Comparison of ENCODE assay signal across 11 cellular contexts in the genomic region with DNA sequence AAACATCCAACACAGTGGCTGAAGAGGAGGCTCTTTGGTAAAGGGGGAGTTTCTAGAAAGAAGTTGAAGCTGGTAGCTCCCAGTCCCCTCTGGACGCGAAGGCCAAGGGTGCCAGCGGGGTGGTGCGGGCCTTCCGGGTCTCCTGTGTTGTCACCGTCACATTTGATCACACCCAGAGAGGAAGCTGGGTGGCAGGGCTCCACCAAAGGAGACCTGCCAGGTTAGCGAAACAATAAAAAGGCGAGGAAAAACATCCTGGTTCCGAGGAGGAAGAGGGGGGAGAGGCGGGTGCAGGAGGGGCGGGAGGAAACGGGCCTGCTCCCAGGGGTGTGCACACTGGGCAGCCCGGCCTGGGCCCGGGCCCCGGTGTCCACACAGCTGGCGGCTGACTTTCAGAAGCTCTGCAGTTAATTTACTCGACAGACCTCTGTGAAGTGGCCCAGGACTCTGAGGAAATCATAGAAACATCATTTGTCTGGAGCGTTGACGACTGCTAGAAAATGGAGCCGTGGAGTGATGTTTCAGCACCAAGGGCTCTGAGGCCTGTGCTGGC. TPM values are rescaled to one million over a fixed set of nuclear protein-coding genes. Genes with fewer than 3 reads are reported as not detected.
A peak's percentile ranks its signal among the peaks of the same experiment; 100 is the strongest.
DNase-seq lines count a peak whose midpoint lies in the region; ATAC-seq and TF ChIP-seq lines count a peak whose summit lies in the region.
"Had no signal": no experiment of that assay in that cellular context is flagged by ENCODE, and none has a peak within 500 bp of the region (broad histone marks: within the 10 kb centered on the region; RNA-seq: fewer than 3 reads in every experiment).

No MANE protein-coding gene starts in this region.

- CTCF ChIA-PET in AG04450 (lab: Charles Lee) = no interaction called here

- in situ Hi-C loops in G401 (cut with HindIII; ENCODE audit: low sequenced_read_pairs) = no loop called here

- H3K27me3 ChIP-seq in AG04450 (ENCODE audit: control insufficient read depth, insufficient read depth, low read length) (no peaks in the 10 kb centered on the region), layer of hippocampus (ENCODE audit: control insufficient read depth, insufficient read depth, low read length) (no peaks in the 10 kb centered on the region), rectal smooth muscle tissue (ENCODE audit: control insufficient read depth, insufficient read depth, low read length) (no peaks in the 10 kb centered on the region)

- H3K27ac ChIP-seq in AG04450 (ENCODE audit: low read depth, low read length) = peak overlapping the region; percentile 52
- peak overlapping the region; percentile 33 for H3K27ac ChIP-seq in cingulate gyrus (ENCODE audit: low read depth, low read length)
- H3K27ac ChIP-seq in layer of hippocampus (ENCODE audit: low read depth, low read length) = peak overlapping the region; percentile 62
- peak overlapping the region; percentile 79 for H3K27ac ChIP-seq in rectal smooth muscle tissue (ENCODE audit: low read depth, low read length)

- no peak for TF ChIP-seq CTCF in AG04450 (IDR thresholded peaks at IDR 0.05; ENCODE audit: low read depth, low read length)

- POLR2A ChIA-PET in AG04450 (lab: Yijun Ruan, JAX) = interaction anchor here (1.0 kb wide), 1 partner anchor 9 kb away, joined by 3 read pairs; no protein-coding TSS in a partner anchor

- no peaks in the 10 kb centered on the region for H3K9me3 ChIP-seq in AG04450 (ENCODE audit: control insufficient read depth, insufficient read depth, low read length)

- H3K36me3 ChIP-seq in rectal smooth muscle tissue (ENCODE audit: control insufficient read depth, insufficient read depth, low read length) = peaks cover 3% of the 10 kb centered on the region

- ATAC-seq in HG03469 (IDR thresholded peaks at IDR 0.05; ENCODE audit: unreplicated experiment) (no peak), left lobe of liver (no peak)

- DNase-seq in AG04450 (ENCODE audit: low read depth, low spot score) (no peak), NCI-H82 treated with DMSO at 0.1 percent for 48 hours (lab: John Stamatoyannopoulos, UW; ENCODE audit: unreplicated experiment) (no peak), left lobe of liver (ENCODE audit: low spot score) (no peak), G401 (ENCODE audit: low spot score) (no peak)
- DNase-seq: ACHN, NCI-H1694, T-helper 2 cell had no signal

- H3K4me3 ChIP-seq in AG04450 (ENCODE audit: low read depth, low read length) (no peak overlapping the region), rectal smooth muscle tissue (ENCODE audit: low read length) (no peak overlapping the region)

- no peak overlapping the region for H3K9ac ChIP-seq in rectal smooth muscle tissue (ENCODE audit: low read length)

- H3K4me1 ChIP-seq in rectal smooth muscle tissue (ENCODE audit: control insufficient read depth, insufficient read depth, low read length) = peaks cover 52% of the 10 kb centered on the region

RNA-seq across cellular contexts. Expression of gene HEG1, which starts 12.1 kb away (rescaled TPM):
- polyA plus RNA-seq in AG04450 (2011; rRNA removed) = 98.3 and 112 TPM in 2 replicates
- 162 and 188 TPM in 2 replicates for polyA minus RNA-seq in AG04450 (2011; rRNA and poly(A)+ RNA removed)
- 5.4 TPM for total RNA-seq in left lobe of liver
- total RNA-seq in G401 (2014; rRNA removed; shearing (Covaris generic)) = 3.1 and 3.8 TPM in 2 replicates
